ENCODE assay signal across 14 cellular contexts in genomic region chr10:43376828-43377227, GRCh38. TPM values are rescaled to one million over a fixed set of nuclear protein-coding genes. Genes with fewer than 3 reads are reported as not detected.
"Had no signal": no experiment of that assay in that cellular context is flagged by ENCODE, and none has a peak within 500 bp of the region (broad histone marks: within the 10 kb centered on the region; RNA-seq: fewer than 3 reads in every experiment).

No MANE protein-coding gene starts in this region.

- H3K4me3 Mint-ChIP-seq: activated B cell treated with CpG ODN at 0.5 μM for 24 hours; activated CD4-positive, alpha-beta T cell treated with anti-CD3 and anti-CD28 coated beads, Interleukin-2, amount 10 ng/mL, durations not matched to agents 24 days and 14 days; activated naive CD4-positive, alpha-beta T cell treated with anti-CD3 and anti-CD28 coated beads, Interleukin-2, amount 10 ng/mL, durations not matched to agents 7 days and 5 days; central memory CD8-positive, alpha-beta T cell; dendritic cell treated with granulocyte-macrophage colony-stimulating factor and Interleukin-4, amounts not matched to agents 40 ng/mL and 50 ng/mL, for 4 days; nephron progenitor cell; T-cell had no signal

- ATAC-seq: T-cell had no signal

- H3K9me3 Mint-ChIP-seq: activated B cell treated with CpG ODN at 0.5 μM for 24 hours; activated CD4-positive, alpha-beta T cell treated with anti-CD3 and anti-CD28 coated beads, Interleukin-2, amount 10 ng/mL, durations not matched to agents 24 days and 14 days; activated naive CD4-positive, alpha-beta T cell treated with anti-CD3 and anti-CD28 coated beads, Interleukin-2, amount 10 ng/mL, durations not matched to agents 7 days and 5 days; central memory CD8-positive, alpha-beta T cell; dendritic cell treated with granulocyte-macrophage colony-stimulating factor and Interleukin-4, amounts not matched to agents 40 ng/mL and 50 ng/mL, for 4 days; nephron progenitor cell; T-cell had no signal

- H3K36me3 ChIP-seq: adrenal gland, left ventricle myocardium inferior, tibial nerve had no signal

- H3K27ac Mint-ChIP-seq: activated B cell treated with CpG ODN at 0.5 μM for 24 hours; activated CD4-positive, alpha-beta T cell treated with anti-CD3 and anti-CD28 coated beads, Interleukin-2, amount 10 ng/mL, durations not matched to agents 24 days and 14 days; activated naive CD4-positive, alpha-beta T cell treated with anti-CD3 and anti-CD28 coated beads, Interleukin-2, amount 10 ng/mL, durations not matched to agents 7 days and 5 days; dendritic cell treated with granulocyte-macrophage colony-stimulating factor and Interleukin-4, amounts not matched to agents 40 ng/mL and 50 ng/mL, for 4 days; nephron progenitor cell had no signal

- H3K27me3 ChIP-seq: adrenal gland, tibial nerve had no signal

- H3K27me3 Mint-ChIP-seq: activated B cell treated with CpG ODN at 0.5 μM for 24 hours; central memory CD8-positive, alpha-beta T cell; dendritic cell treated with granulocyte-macrophage colony-stimulating factor and Interleukin-4, amounts not matched to agents 40 ng/mL and 50 ng/mL, for 4 days; T-cell had no signal

- H3K36me3 Mint-ChIP-seq: activated naive CD4-positive, alpha-beta T cell treated with anti-CD3 and anti-CD28 coated beads, Interleukin-2, amount 10 ng/mL, durations not matched to agents 7 days and 5 days; T-cell had no signal

- H3K4me3 ChIP-seq: adrenal gland, left ventricle myocardium inferior, tibial nerve had no signal

- H3K4me1 Mint-ChIP-seq: activated B cell treated with CpG ODN at 0.5 μM for 24 hours; activated CD4-positive, alpha-beta T cell treated with anti-CD3 and anti-CD28 coated beads, Interleukin-2, amount 10 ng/mL, durations not matched to agents 24 days and 14 days had no signal

- DNase-seq: activated B cell treated with CpG ODN at 0.5 μM for 24 hours; activated CD4-positive, alpha-beta T cell treated with anti-CD3 and anti-CD28 coated beads, Interleukin-2, amount 10 ng/mL, durations not matched to agents 24 days and 14 days; activated naive CD4-positive, alpha-beta T cell treated with anti-CD3 and anti-CD28 coated beads, Interleukin-2, amount 10 ng/mL, durations not matched to agents 7 days and 5 days; adrenal gland; erythroblast; left ventricle myocardium inferior; stimulated activated CD4-positive, alpha-beta T cell treated with anti-CD3 and anti-CD28 coated beads, Interleukin-15, amount 100 ng/mL, for 24 hours; stimulated activated CD4-positive, alpha-beta T cell treated with anti-CD3 and anti-CD28 coated beads, Interleukin-4, amount 100 ng/mL, for 24 hours; T-cell had no signal

- H3K27ac ChIP-seq: adrenal gland, left ventricle myocardium inferior, tibial nerve had no signal

RNA-seq across cellular contexts. Expression of gene FXYD4, which starts 5.4 kb away (rescaled TPM):
- total RNA-seq: activated B cell treated with CpG ODN at 0.5 μM for 24 hours; activated CD4-positive, alpha-beta T cell treated with anti-CD3 and anti-CD28 coated beads, Interleukin-2, amount 10 ng/mL, durations not matched to agents 24 days and 14 days; left ventricle myocardium inferior; osteocyte; T-cell; tibial nerve had no signal
